16 cellular contexts compared by ENCODE assay signal in genomic region chr4:6241062-6241845, GRCh38. TPM values are rescaled to one million over a fixed set of nuclear protein-coding genes. Genes with fewer than 3 reads are reported as not detected.
DNase-seq lines count a peak whose midpoint lies in the region; ATAC-seq, FAIRE-seq and TF ChIP-seq lines count a peak whose summit lies in the region.
"Had no signal": no experiment of that assay in that cellular context is flagged by ENCODE, and none has a peak within 500 bp of the region (broad histone marks: within the 10 kb centered on the region; RNA-seq: fewer than 3 reads in every experiment).

No MANE protein-coding gene starts in this region.

- ATAC-seq in Right ventricle myocardium inferior: no peak
- no peak for ATAC-seq in GM19328 (IDR thresholded peaks at IDR 0.05; ENCODE audit: unreplicated experiment)
- ATAC-seq: HepG2 had no signal

- intact Hi-C loops in cardiac septum (cut with DNase I): no loop called here
- intact Hi-C loops in Right ventricle myocardium inferior (cut with DNase I): no loop called here
- intact Hi-C loops in kidney (cut with DNase I): no loop called here
- intact Hi-C loops in posterior vena cava (cut with DNase I): no loop called here

- no peak for FAIRE-seq in kidney (lab: Jason Lieb, UNC)
- FAIRE-seq: D721Med, HepG2 had no signal

- H3K4me1 ChIP-seq in kidney (ENCODE audit: control insufficient read depth in 1 of 2, insufficient read depth in 1 of 2, low read depth in 1 of 2, low read length in 2 of 2): no peaks in the 10 kb centered on the region
- H3K4me1 ChIP-seq: BE2C, Caco-2 had no signal

- DNase-seq in cardiac septum (ENCODE audit: low spot score) (peak; percentile 68), Right ventricle myocardium inferior (ENCODE audit: missing footprints) (no peak), kidney (peak; percentile 35), posterior vena cava (ENCODE audit: low spot score) (peak; percentile 62), DMS53 (lab: John Stamatoyannopoulos, UW) (no peak), NCI-H146 (lab: John Stamatoyannopoulos, UW) (no peak)
- DNase-seq: BE2C, C1 segment of cervical spinal cord, Caco-2, DMS79 treated with DMSO at 0.1 percent for 48 hours, GF-D8, GOT3, H9 had no signal

- no peak overlapping the region for H3K9ac ChIP-seq in kidney (ENCODE audit: low read length in 2 of 2)

- no peak overlapping the region for H3K4me3 ChIP-seq in kidney (ENCODE audit: low read length in 2 of 2)

- no peak overlapping the region for H3K27ac ChIP-seq in kidney (ENCODE audit: low read depth in 2 of 2, low read length in 2 of 2)

- no peaks in the 10 kb centered on the region for H3K36me3 ChIP-seq in kidney (ENCODE audit: control insufficient read depth in 1 of 2, insufficient read depth in 2 of 2, low read length in 2 of 2)
- H3K36me3 ChIP-seq: BE2C had no signal

- peaks cover 0 to 3% of the 10 kb centered on the region in 2 donors for H3K9me3 ChIP-seq in kidney (ENCODE audit: control insufficient read depth in 1 of 2, low read length in 2 of 2)

- TF ChIP-seq CTCF in kidney (IDR thresholded peaks at IDR 0.05; ENCODE audit: borderline replicate concordance, extremely low read depth, insufficient read depth): no peak

RNA-seq across cellular contexts. Expression of gene WFS1, which starts 28.4 kb away (rescaled TPM):
- total RNA-seq in cardiac septum (48.4 TPM), Right ventricle myocardium inferior (88.4 TPM), kidney (31.4 TPM), posterior vena cava (10 to 100 TPM; 48.9 to 52.6 TPM)
- 20.8 TPM for polyA plus RNA-seq in kidney (ENCODE audit: insufficient read depth, low read depth, low replicate concordance)

RNA-seq across cellular contexts. Expression of gene JAKMIP1, which starts 40.9 kb away (rescaled TPM):
- total RNA-seq in cardiac septum (not detected), Right ventricle myocardium inferior (not detected), kidney (0.69 TPM), posterior vena cava (under 1 TPM; 0.14 TPM)
- not detected for polyA plus RNA-seq in kidney (ENCODE audit: insufficient read depth, low read depth, low replicate concordance)
- total RNA-seq: Caco-2, HepG2 had no signal
- polyA plus RNA-seq: HepG2 had no signal

Comparison
In these comparisons a context has a peak if more than half of its experiments do, and no peak if none do; other contexts are left out.
1. DNase-seq: peak in cardiac septum (single experiment), kidney (single experiment) and posterior vena cava (single experiment); none in Right ventricle myocardium inferior (single experiment), DMS53 (single experiment) and NCI-H146 (single experiment).